In genomic region chr22:19811211-19811621, GRCh38 we compare ENCODE assay signal across 1 cellular context.
TF ChIP-seq lines count a peak whose summit lies in the region.

No MANE protein-coding gene starts in this region.

TF ChIP-seq in K562, 482 proteins besides CTCF, POLR2A, EP300 and RAD21:
- TF ChIP-seq RBBP5 (IDR thresholded peaks at IDR 0.05; ENCODE audit: borderline replicate concordance, insufficient read depth, low read length, poor library complexity, severe bottlenecking) (peak; percentile 24), CHD7 (IDR thresholded peaks at IDR 0.05; ENCODE audit: low read depth, low read length) (peak; percentile 10), WHSC1 (IDR thresholded peaks at IDR 0.05; ENCODE audit: low read length) (peak; percentile 94), CBX3 (IDR thresholded peaks at IDR 0.05; ENCODE audit: borderline replicate concordance in 1 of 2, low read length in 2 of 2) (no peak), MTA3 (IDR thresholded peaks at IDR 0.05; ENCODE audit: borderline replicate concordance) (no peak), ETS1 (conservative IDR thresholded peaks at IDR 0.05; ENCODE audit: control insufficient read depth, low read depth, low read length) (peak; percentile 44; the same call in 1 of the 2 replicates)
